In the genomic region with DNA sequence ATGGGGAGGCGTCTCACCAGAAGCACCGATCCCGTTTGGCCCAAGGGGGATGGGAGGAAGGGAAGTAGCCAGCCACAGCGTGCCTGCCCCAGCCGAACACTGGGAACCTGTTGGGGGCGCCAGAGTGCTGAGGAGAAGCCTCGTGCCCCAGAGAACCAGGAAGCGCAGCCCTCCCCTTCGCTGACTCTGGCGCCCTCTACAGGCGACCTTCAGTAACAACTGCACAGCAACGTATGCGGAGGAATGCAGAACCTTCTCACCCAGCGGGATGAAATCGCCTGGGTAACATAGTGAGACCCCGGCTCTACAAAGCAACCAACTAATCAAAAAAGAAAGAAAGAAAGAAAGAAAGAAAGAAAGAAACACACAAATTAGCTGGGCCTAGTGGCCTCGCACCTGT, we compare ENCODE assay signal across 3 cellular contexts. TPM values are rescaled to one million over a fixed set of nuclear protein-coding genes. Genes with fewer than 3 reads are reported as not detected.
"Had no signal": no experiment of that assay in that cellular context is flagged by ENCODE, and none has a peak within 500 bp of the region (broad histone marks: within the 10 kb centered on the region; RNA-seq: fewer than 3 reads in every experiment).

A gene with protein sequence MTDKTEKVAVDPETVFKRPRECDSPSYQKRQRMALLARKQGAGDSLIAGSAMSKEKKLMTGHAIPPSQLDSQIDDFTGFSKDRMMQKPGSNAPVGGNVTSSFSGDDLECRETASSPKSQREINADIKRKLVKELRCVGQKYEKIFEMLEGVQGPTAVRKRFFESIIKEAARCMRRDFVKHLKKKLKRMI (minus strand): TSS at position 101 of the 400 bp plus-strand sequence. CDS start 3,747 bp downstream, outside the sequence.

RNA-seq across cellular contexts. Expression of the gene that starts here (rescaled TPM):
- total RNA-seq: LHCN-M2, MCF 10A, NCI-H460 had no signal
